In genomic region chr6:142884214-142885035, GRCh38 we compare ENCODE assay signal across 8 cellular contexts.
DNase-seq lines count a peak whose midpoint lies in the region; ATAC-seq and TF ChIP-seq lines count a peak whose summit lies in the region.

No MANE protein-coding gene starts in this region.

- TF ChIP-seq EP300 in esophagus muscularis mucosa (IDR thresholded peaks at IDR 0.05), result no peak

- no peaks in the 10 kb centered on the region for H3K27me3 ChIP-seq in RWPE2 (ENCODE audit: insufficient read depth, poor library complexity, severe bottlenecking)
- no peaks in the 10 kb centered on the region for H3K27me3 ChIP-seq in esophagus muscularis mucosa

- intact Hi-C loops in esophagus muscularis mucosa (cut with DNase I) (loop anchor here (5.0 kb wide), 1 partner anchor 122 kb away; no protein-coding TSS in a partner anchor), sciatic nerve (cut with DNase I) (no loop called here)

- H3K36me3 ChIP-seq in RWPE2 (ENCODE audit: low read depth) (no peaks in the 10 kb centered on the region), esophagus muscularis mucosa (no peaks in the 10 kb centered on the region)

- H3K27ac ChIP-seq in RWPE2 (ENCODE audit: poor library complexity, severe bottlenecking) (peak overlapping the region; percentile 63), esophagus muscularis mucosa (replicated peaks in 1 of 4) (peak overlapping the region; percentile 54 to 67 (median 58))

- H3K4me1 ChIP-seq in RWPE2 (ENCODE audit: insufficient read depth, poor library complexity, severe bottlenecking) (peaks cover 32% of the 10 kb centered on the region), esophagus muscularis mucosa (peaks cover 36 to 57% (median 40%) of the 10 kb centered on the region in 4 donors)

- WGBS in esophagus muscularis mucosa, result 38% methylated on average over 8 of the region's 8 CpGs

- ATAC-seq in RWPE2 (ENCODE audit: low read depth) (no peak), sciatic nerve (peak; percentile 13), GM18909 (IDR thresholded peaks at IDR 0.05; ENCODE audit: poor library complexity, unreplicated experiment) (no peak), GM21390 (IDR thresholded peaks at IDR 0.05; ENCODE audit: unreplicated experiment) (no peak)

- TF ChIP-seq CTCF in GM12864 (IDR thresholded peaks at IDR 0.05; ENCODE audit: low read depth, low read length, missing control alignments) (no peak), RWPE2 (IDR thresholded peaks at IDR 0.05; ENCODE audit: poor library complexity, severe bottlenecking) (no peak), esophagus muscularis mucosa (IDR thresholded peaks at IDR 0.05) (no peak)

- TF ChIP-seq POLR2A in esophagus muscularis mucosa (IDR thresholded peaks at IDR 0.05; ENCODE audit: low read depth), result no peak

- H3K4me3 ChIP-seq in GM12864 (ENCODE audit: low read depth, low read length), result peak overlapping the region; percentile 42; the same call in 1 of the 2 replicates
- no peak overlapping the region for H3K4me3 ChIP-seq in RWPE2 (ENCODE audit: severe bottlenecking)
- peak overlapping the region; percentile 46 to 55 (median 50) for H3K4me3 ChIP-seq in esophagus muscularis mucosa

- no peak for DNase-seq in GM12864 (ENCODE audit: low read depth)
- DNase-seq in RWPE2 (ENCODE audit: low spot score), result no peak
- no peak for DNase-seq in esophagus muscularis mucosa (ENCODE audit: extremely low spot score)
- DNase-seq in sciatic nerve (ENCODE audit: low spot score), result no peak
- DNase-seq in NCI-H146 treated with DMSO at 0.1 percent for 48 hours (lab: John Stamatoyannopoulos, UW; ENCODE audit: unreplicated experiment), result no peak
- no peak for DNase-seq in NCI-H2171 (lab: John Stamatoyannopoulos, UW)

- H3K9me3 ChIP-seq in RWPE2 (ENCODE audit: severe bottlenecking) (no peaks in the 10 kb centered on the region), esophagus muscularis mucosa (no peaks in the 10 kb centered on the region)
